9 cellular contexts compared by ENCODE assay signal in the genomic region with DNA sequence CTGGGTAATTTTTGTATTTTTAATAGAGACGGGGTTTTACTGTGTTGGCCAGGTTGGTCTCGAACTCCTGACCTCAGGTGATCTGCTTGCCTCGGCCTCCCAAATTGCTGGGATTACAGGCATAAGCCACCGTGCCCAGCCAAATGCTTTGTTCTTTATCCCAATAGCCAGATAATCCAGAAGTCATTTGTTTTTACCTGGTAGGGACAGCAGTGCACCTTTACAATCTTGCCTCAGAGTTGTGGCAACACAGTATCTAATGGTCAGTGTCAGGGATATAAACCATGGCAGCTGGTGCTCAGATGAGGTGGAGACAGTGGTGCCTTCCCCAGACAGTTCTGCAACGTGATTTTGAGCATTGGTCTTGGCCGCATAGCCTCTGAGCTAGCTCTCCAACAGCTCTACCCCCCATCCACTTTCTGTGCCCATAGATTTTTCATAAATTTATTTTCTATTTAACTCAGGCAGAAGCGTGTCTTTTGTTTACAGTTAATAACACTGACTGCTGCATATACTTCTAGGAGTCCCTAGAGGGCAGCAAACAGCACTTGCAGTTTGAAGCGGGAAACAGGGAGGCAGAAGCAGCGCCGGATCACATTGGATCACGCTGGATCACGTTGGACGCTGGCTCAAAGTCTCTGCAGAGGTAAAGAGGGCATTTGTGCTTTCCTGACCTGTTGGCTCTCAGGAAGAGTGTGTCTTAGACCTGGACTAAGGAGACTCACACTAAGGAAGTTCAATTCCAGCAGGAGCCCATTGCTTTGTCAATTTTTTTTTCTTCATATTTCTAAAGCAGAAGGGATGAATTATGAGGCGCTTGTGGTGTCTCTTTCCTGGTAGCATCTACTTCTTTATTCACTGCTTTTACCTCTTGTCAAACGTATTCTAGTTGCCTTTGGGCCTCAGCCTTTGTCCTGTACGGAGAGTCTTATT. TPM values are rescaled to one million over a fixed set of nuclear protein-coding genes. Genes with fewer than 3 reads are reported as not detected.
DNase-seq lines count a peak whose midpoint lies in the region; ATAC-seq, FAIRE-seq and TF ChIP-seq lines count a peak whose summit lies in the region.
"Had no signal": no experiment of that assay in that cellular context is flagged by ENCODE, and none has a peak within 500 bp of the region (broad histone marks: within the 10 kb centered on the region; RNA-seq: fewer than 3 reads in every experiment).

No MANE protein-coding gene starts in this region.

- H3K36me3 ChIP-seq in gastroesophageal sphincter: no peaks in the 10 kb centered on the region

- FAIRE-seq in RCC 7860 (lab: Jason Lieb, UNC): peak; percentile 48
- FAIRE-seq: colon had no signal

- TF ChIP-seq POLR2A in gastroesophageal sphincter (IDR thresholded peaks at IDR 0.05): no peak

- H3K27me3 ChIP-seq in gastroesophageal sphincter: no peaks in the 10 kb centered on the region

- no peaks in the 10 kb centered on the region for H3K9me3 ChIP-seq in gastroesophageal sphincter

- H3K4me1 ChIP-seq in gastroesophageal sphincter: peaks cover 0 to 22% (median 0%) of the 10 kb centered on the region in 3 donors

- H3K27ac ChIP-seq in gastroesophageal sphincter: no peak overlapping the region

- ATAC-seq in gastroesophageal sphincter (peak; percentile 81), HG03280 (IDR thresholded peaks at IDR 0.05; ENCODE audit: unreplicated experiment) (no peak), HG03039 (IDR thresholded peaks at IDR 0.05; ENCODE audit: unreplicated experiment) (no peak)

- no peak for TF ChIP-seq EP300 in gastroesophageal sphincter (IDR thresholded peaks at IDR 0.05)

- no peak overlapping the region for H3K4me3 ChIP-seq in gastroesophageal sphincter

- peak in 3 of 4 experiments; percentile 62 to 91 (median 72) for TF ChIP-seq CTCF in gastroesophageal sphincter (IDR thresholded peaks at IDR 0.05)

- WGBS in gastroesophageal sphincter (ENCODE audit: low coverage in 1 of 2), 2 donors: 21 to 25% methylated on average over 12 to 14 of the region's 16 CpGs

- DNase-seq in Daoy (ENCODE audit: low read depth) (peak; percentile 86), M059J (ENCODE audit: low read depth) (peak; percentile 79), RCC 7860 (ENCODE audit: low spot score) (peak; percentile 54), non-pigmented ciliary epithelial cell (ENCODE audit: low read depth) (peak; percentile 40)
- peak; percentile 80 for DNase-seq in activated effector memory CD4-positive, alpha-beta T cell treated with anti-CD3 and anti-CD28 coated beads, Interleukin-2, amount 50 U/mL, for 16 hours

RNA-seq across cellular contexts. Expression of gene GGT6, which starts 5.1 kb away (rescaled TPM):
- total RNA-seq in Daoy (2014; rRNA removed; shearing (Covaris generic)): not detected in 2 replicates
- total RNA-seq in M059J (2014; rRNA removed; shearing (Covaris generic)): not detected in 2 replicates
- total RNA-seq in gastroesophageal sphincter: 1 to 10 TPM in 1 of 4 donors, under 1 TPM in 2, not detected in 1; 0.27 to 5.9 (median 0.47) TPM

RNA-seq across cellular contexts. Expression of gene MYBBP1A, which starts 10.3 kb away (rescaled TPM):
- 174 and 179 TPM in 2 replicates for total RNA-seq in Daoy (2014; rRNA removed; shearing (Covaris generic))
- total RNA-seq in M059J (2014; rRNA removed; shearing (Covaris generic)): 26.9 and 45.3 TPM in 2 replicates
- 10 to 100 TPM; 19.1 to 46.4 (median 40.9) TPM for total RNA-seq in gastroesophageal sphincter

RNA-seq across cellular contexts. Expression of gene SMTNL2, which starts 18.9 kb away (rescaled TPM):
- not detected in 2 replicates for total RNA-seq in Daoy (2014; rRNA removed; shearing (Covaris generic))
- not detected in 2 replicates for total RNA-seq in M059J (2014; rRNA removed; shearing (Covaris generic))
- 1 to 10 TPM; 2.0 to 5.2 (median 3.7) TPM for total RNA-seq in gastroesophageal sphincter
